8 cellular contexts compared by ENCODE assay signal in genomic region chr16:8963010-8963824, GRCh38. TPM values are rescaled to one million over a fixed set of nuclear protein-coding genes. Genes with fewer than 3 reads are reported as not detected.
DNase-seq lines count a peak whose midpoint lies in the region; ATAC-seq and TF ChIP-seq lines count a peak whose summit lies in the region.

No MANE protein-coding gene starts in this region.

- peaks cover 16% of the 10 kb centered on the region for H3K4me1 ChIP-seq in iPS DF 6.9 (ENCODE audit: control insufficient read depth, insufficient read depth, low read length)

- intact Hi-C loops in posterior vena cava (cut with DNase I) = loop anchor here in 1 of 2 donors (10.0 kb wide), 1 partner anchor 132 kb away; the partner anchor contains the start of gene HAPSTR1

- ATAC-seq in HG03025 (IDR thresholded peaks at IDR 0.05; ENCODE audit: low FRiP score, unreplicated experiment) = peak; percentile 7
- no peak for ATAC-seq in activated T-helper 17 cell treated with anti-CD3 and anti-CD28 coated beads, Interleukin-2, amount 50 U/mL, for 72 hours (replicated peaks)
- no peak for ATAC-seq in stimulated activated effector memory CD8-positive, alpha-beta T cell treated with anti-CD3 and anti-CD28 coated beads, Interleukin-12 subunit alpha, Interleukin-12 subunit beta, amount 100 ng/mL, for 72 hours
- ATAC-seq in GM18861 (IDR thresholded peaks at IDR 0.05; ENCODE audit: unreplicated experiment) = no peak

- no peaks in the 10 kb centered on the region for H3K9me3 ChIP-seq in iPS DF 6.9 (ENCODE audit: control insufficient read depth, insufficient read depth, low read length)

- H3K4me1 Mint-ChIP-seq in activated T-helper 17 cell treated with anti-CD3 and anti-CD28 coated beads, Interleukin-2, amount 50 U/mL, for 72 hours = peaks cover 43% of the 10 kb centered on the region
- peaks cover 43% of the 10 kb centered on the region for H3K4me1 Mint-ChIP-seq in stimulated activated effector memory CD8-positive, alpha-beta T cell treated with anti-CD3 and anti-CD28 coated beads, Interleukin-12 subunit alpha, Interleukin-12 subunit beta, amount 100 ng/mL, for 72 hours

- H3K4me3 ChIP-seq in GM12865 (ENCODE audit: low read depth, low read length) = peak overlapping the region; percentile 77
- H3K4me3 ChIP-seq in iPS DF 6.9 (ENCODE audit: low read length) = peak overlapping the region; percentile 77

- H3K27ac ChIP-seq in iPS DF 6.9 (ENCODE audit: low read length) = no peak overlapping the region

- H3K9me3 Mint-ChIP-seq in activated T-helper 17 cell treated with anti-CD3 and anti-CD28 coated beads, Interleukin-2, amount 50 U/mL, for 72 hours = no peaks in the 10 kb centered on the region
- no peaks in the 10 kb centered on the region for H3K9me3 Mint-ChIP-seq in stimulated activated effector memory CD8-positive, alpha-beta T cell treated with anti-CD3 and anti-CD28 coated beads, Interleukin-12 subunit alpha, Interleukin-12 subunit beta, amount 100 ng/mL, for 72 hours

- H3K4me3 Mint-ChIP-seq in activated T-helper 17 cell treated with anti-CD3 and anti-CD28 coated beads, Interleukin-2, amount 50 U/mL, for 72 hours = peak overlapping the region; percentile 99
- H3K4me3 Mint-ChIP-seq in stimulated activated effector memory CD8-positive, alpha-beta T cell treated with anti-CD3 and anti-CD28 coated beads, Interleukin-12 subunit alpha, Interleukin-12 subunit beta, amount 100 ng/mL, for 72 hours = peak overlapping the region; percentile 98

- no CpG with 5 or more reads among the region's 147 CpGs for WGBS in iPS DF 6.9 (ENCODE audit: insufficient coverage, insufficient read length)

- H3K27me3 Mint-ChIP-seq in activated T-helper 17 cell treated with anti-CD3 and anti-CD28 coated beads, Interleukin-2, amount 50 U/mL, for 72 hours = no peaks in the 10 kb centered on the region

- H3K36me3 Mint-ChIP-seq in activated T-helper 17 cell treated with anti-CD3 and anti-CD28 coated beads, Interleukin-2, amount 50 U/mL, for 72 hours (ENCODE audit: low read depth) = peaks cover 19% of the 10 kb centered on the region
- H3K36me3 Mint-ChIP-seq in stimulated activated effector memory CD8-positive, alpha-beta T cell treated with anti-CD3 and anti-CD28 coated beads, Interleukin-12 subunit alpha, Interleukin-12 subunit beta, amount 100 ng/mL, for 72 hours = peaks cover 37% of the 10 kb centered on the region

- H3K27ac Mint-ChIP-seq in activated T-helper 17 cell treated with anti-CD3 and anti-CD28 coated beads, Interleukin-2, amount 50 U/mL, for 72 hours = no peak overlapping the region
- H3K27ac Mint-ChIP-seq in stimulated activated effector memory CD8-positive, alpha-beta T cell treated with anti-CD3 and anti-CD28 coated beads, Interleukin-12 subunit alpha, Interleukin-12 subunit beta, amount 100 ng/mL, for 72 hours = peak overlapping the region; percentile 97

- no peaks in the 10 kb centered on the region for H3K27me3 ChIP-seq in iPS DF 6.9 (ENCODE audit: control insufficient read depth, insufficient read depth, low read length)

- no peaks in the 10 kb centered on the region for H3K36me3 ChIP-seq in iPS DF 6.9 (ENCODE audit: control insufficient read depth, insufficient read depth, low read length)

- no peak for TF ChIP-seq CTCF in GM12865 (IDR thresholded peaks at IDR 0.05; ENCODE audit: insufficient read depth, low read depth, low read length, missing control alignments)

- DNase-seq in GM12865 (ENCODE audit: low read depth) = no peak
- no peak for DNase-seq in iPS DF 6.9 (ENCODE audit: low read depth, low spot score)
- peak in 1 of 2 donors; percentile 58 for DNase-seq in stimulated activated effector memory CD8-positive, alpha-beta T cell treated with anti-CD3 and anti-CD28 coated beads, Interleukin-12 subunit alpha, Interleukin-12 subunit beta, amount 100 ng/mL, for 72 hours (ENCODE audit: low spot score in 2 of 2)
- DNase-seq in posterior vena cava (ENCODE audit: low spot score) = no peak
- DNase-seq in stimulated activated CD8-positive, alpha-beta memory T cell treated with anti-CD3 and anti-CD28 coated beads, Interleukin-4, amount 100 ng/mL, for 48 hours = no peak

RNA-seq across cellular contexts. Expression of gene USP7, which starts 0.5 kb away (rescaled TPM):
- 100 to 1,000 TPM; 157 to 181 TPM for total RNA-seq in activated T-helper 17 cell treated with anti-CD3 and anti-CD28 coated beads, Interleukin-2, amount 50 U/mL, for 72 hours
- 10 to 100 TPM; 72.2 to 82.7 TPM for total RNA-seq in posterior vena cava
